Comparison of ENCODE assay signal across 15 cellular contexts in the genomic region with DNA sequence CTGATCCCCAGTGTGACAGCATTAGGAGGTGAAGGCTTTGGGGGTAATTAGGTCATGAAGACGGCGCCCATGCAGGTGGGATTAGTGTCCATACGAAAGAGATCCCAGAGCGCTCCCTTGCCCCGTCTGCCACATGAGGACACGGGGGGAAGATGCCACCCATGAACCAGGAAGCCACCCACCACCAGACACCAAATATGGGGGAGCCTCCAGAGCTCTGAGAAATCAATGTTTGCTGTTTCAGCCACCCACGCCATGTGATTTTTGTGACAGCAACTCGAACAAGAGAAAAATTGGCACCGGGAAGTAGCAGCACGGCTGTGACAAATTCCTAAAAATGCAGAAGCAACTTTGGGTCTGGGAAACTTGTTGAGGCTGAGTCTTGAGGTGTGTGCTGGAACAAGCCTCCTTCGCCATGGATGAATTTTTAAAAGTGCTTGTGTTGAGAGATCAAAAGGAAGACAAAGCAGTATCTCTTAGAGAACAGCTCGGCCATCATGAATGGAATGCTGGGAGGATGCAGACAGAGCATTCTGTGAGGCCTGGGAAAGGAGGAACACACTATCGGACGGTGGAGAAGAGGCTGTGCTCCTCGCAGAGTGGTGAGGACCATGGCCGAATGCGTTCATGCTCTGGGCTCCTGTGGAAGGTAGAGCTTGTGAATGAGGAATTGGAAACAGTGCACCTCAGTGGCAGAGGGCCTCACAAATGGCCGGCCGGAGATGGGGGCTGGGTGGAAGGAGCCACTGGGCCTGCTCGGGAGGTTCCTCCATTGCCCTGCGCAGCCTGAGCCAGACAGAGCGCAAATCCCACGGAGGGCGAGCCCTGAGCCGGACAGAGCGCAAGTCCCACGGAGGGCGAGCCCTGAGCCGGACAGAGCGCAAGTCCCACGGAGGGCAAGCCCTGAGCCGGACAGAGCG.
DNase-seq lines count a peak whose midpoint lies in the region; ATAC-seq and TF ChIP-seq lines count a peak whose summit lies in the region.
"Had no signal": no experiment of that assay in that cellular context is flagged by ENCODE, and none has a peak within 500 bp of the region (broad histone marks: within the 10 kb centered on the region; RNA-seq: fewer than 3 reads in every experiment).

No MANE protein-coding gene starts in this region.

- no peak overlapping the region for H3K4me3 ChIP-seq in H7 (ENCODE audit: insufficient read depth, low read depth, low read length)
- H3K4me3 ChIP-seq in neural cell (ENCODE audit: low read length): peak overlapping the region; percentile 51
- H3K4me3 ChIP-seq: A549 had no signal

- no peaks in the 10 kb centered on the region for H3K36me3 ChIP-seq in H7 (replicated peaks; ENCODE audit: control insufficient read depth, insufficient read depth, low read length)
- peaks cover 9% of the 10 kb centered on the region for H3K36me3 ChIP-seq in neural cell (ENCODE audit: insufficient read depth, low read length)
- H3K36me3 ChIP-seq: BE2C had no signal

- TF ChIP-seq EP300 in neural cell (conservative IDR thresholded peaks at IDR 0.05; ENCODE audit: poor library complexity, severe bottlenecking): no peak

- peak; percentile 12 for DNase-seq in GM13977 (ENCODE audit: low spot score)
- peak; percentile 22 for DNase-seq in H7
- peak; percentile 29 for DNase-seq in ecto neural progenitor cell (ENCODE audit: low spot score)
- DNase-seq in H4 (ENCODE audit: low spot score): no peak
- no peak for DNase-seq in activated gamma-delta T cell treated with Interleukin-2 at 50 U/mL for 16 hours
- DNase-seq: BE2C; CD4-positive, alpha-beta memory T cell; DMS153; DMS79 treated with DMSO at 0.1 percent for 48 hours; EL had no signal

- no peak for TF ChIP-seq RAD21 in neural cell (conservative IDR thresholded peaks at IDR 0.05)

- no peaks in the 10 kb centered on the region for H3K9me2 ChIP-seq in neural cell (ENCODE audit: insufficient read depth, low read length)

- ATAC-seq in HG02610 (IDR thresholded peaks at IDR 0.05; ENCODE audit: unreplicated experiment): no peak
- ATAC-seq: A549, HepG2 had no signal

- in situ Hi-C loops in GM13977 (cut with MboI; ENCODE audit: low pct_unique_long_range_greater_than_20kb, low sequenced_read_pairs, unreplicated experiment): no loop called here

- H3F3A ChIP-seq in neural cell (ENCODE audit: insufficient read depth, low read length, poor library complexity, severe bottlenecking): peaks cover 3% of the 10 kb centered on the region

- H4K20me1 ChIP-seq in neural cell (ENCODE audit: insufficient read depth): no peaks in the 10 kb centered on the region

- no peaks in the 10 kb centered on the region for H3K79me2 ChIP-seq in neural cell (replicated peaks; ENCODE audit: insufficient read depth, low read length)

- H3K9me3 ChIP-seq in neural cell (ENCODE audit: low read length): peaks cover 5% of the 10 kb centered on the region

- TF ChIP-seq CTCF in GM13977 (IDR thresholded peaks at IDR 0.05; ENCODE audit: extremely low read depth, insufficient read depth, missing control alignments) (no peak), neural cell (IDR thresholded peaks at IDR 0.05; ENCODE audit: poor library complexity, severe bottlenecking) (no peak)

- no peak overlapping the region for H2AFZ ChIP-seq in neural cell (ENCODE audit: low read depth, low read length)

- no peak overlapping the region for H3K4me2 ChIP-seq in neural cell (ENCODE audit: low read length)
- H3K4me2 ChIP-seq: A549 had no signal

- peak overlapping the region; percentile 70 for H3K9ac ChIP-seq in neural cell (ENCODE audit: low read length)

- H3K27ac ChIP-seq in neural cell (ENCODE audit: low read length): peak overlapping the region; percentile 95
- H3K27ac ChIP-seq: A549, C4-2B had no signal

- H3K27me3 ChIP-seq in H7 (ENCODE audit: control insufficient read depth, insufficient read depth, low read length): no peaks in the 10 kb centered on the region
- no peaks in the 10 kb centered on the region for H3K27me3 ChIP-seq in neural cell (ENCODE audit: insufficient read depth, low read depth, low read length)
- H3K27me3 ChIP-seq: BE2C had no signal

TF ChIP-seq in neural cell, 6 proteins besides CTCF, POLR2A, EP300 and RAD21:
- TF ChIP-seq POLR2AphosphoS5 (IDR thresholded peaks at IDR 0.05) (no peak), MXI1 (conservative IDR thresholded peaks at IDR 0.05; ENCODE audit: poor library complexity, severe bottlenecking) (no peak), SMC3 (conservative IDR thresholded peaks at IDR 0.05; ENCODE audit: poor library complexity) (no peak), TAF1 (IDR thresholded peaks at IDR 0.05; ENCODE audit: low read depth) (no peak), EZH2 (IDR thresholded peaks at IDR 0.05; ENCODE audit: borderline replicate concordance, insufficient read depth, low read length, poor library complexity, severe bottlenecking) (no peak)
- TF ChIP-seq, protein P1, sequence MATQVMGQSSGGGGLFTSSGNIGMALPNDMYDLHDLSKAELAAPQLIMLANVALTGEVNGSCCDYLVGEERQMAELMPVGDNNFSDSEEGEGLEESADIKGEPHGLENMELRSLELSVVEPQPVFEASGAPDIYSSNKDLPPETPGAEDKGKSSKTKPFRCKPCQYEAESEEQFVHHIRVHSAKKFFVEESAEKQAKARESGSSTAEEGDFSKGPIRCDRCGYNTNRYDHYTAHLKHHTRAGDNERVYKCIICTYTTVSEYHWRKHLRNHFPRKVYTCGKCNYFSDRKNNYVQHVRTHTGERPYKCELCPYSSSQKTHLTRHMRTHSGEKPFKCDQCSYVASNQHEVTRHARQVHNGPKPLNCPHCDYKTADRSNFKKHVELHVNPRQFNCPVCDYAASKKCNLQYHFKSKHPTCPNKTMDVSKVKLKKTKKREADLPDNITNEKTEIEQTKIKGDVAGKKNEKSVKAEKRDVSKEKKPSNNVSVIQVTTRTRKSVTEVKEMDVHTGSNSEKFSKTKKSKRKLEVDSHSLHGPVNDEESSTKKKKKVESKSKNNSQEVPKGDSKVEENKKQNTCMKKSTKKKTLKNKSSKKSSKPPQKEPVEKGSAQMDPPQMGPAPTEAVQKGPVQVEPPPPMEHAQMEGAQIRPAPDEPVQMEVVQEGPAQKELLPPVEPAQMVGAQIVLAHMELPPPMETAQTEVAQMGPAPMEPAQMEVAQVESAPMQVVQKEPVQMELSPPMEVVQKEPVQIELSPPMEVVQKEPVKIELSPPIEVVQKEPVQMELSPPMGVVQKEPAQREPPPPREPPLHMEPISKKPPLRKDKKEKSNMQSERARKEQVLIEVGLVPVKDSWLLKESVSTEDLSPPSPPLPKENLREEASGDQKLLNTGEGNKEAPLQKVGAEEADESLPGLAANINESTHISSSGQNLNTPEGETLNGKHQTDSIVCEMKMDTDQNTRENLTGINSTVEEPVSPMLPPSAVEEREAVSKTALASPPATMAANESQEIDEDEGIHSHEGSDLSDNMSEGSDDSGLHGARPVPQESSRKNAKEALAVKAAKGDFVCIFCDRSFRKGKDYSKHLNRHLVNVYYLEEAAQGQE (IDR thresholded peaks at IDR 0.05; ENCODE audit: borderline replicate concordance): no peak

Comparison
In these comparisons a context has a peak if more than half of its experiments do, and no peak if none do; other contexts are left out.
1. DNase-seq: peak in GM13977 (single experiment), H7 (single experiment) and ecto neural progenitor cell (single experiment); none in H4 (single experiment) and activated gamma-delta T cell treated with Interleukin-2 at 50 U/mL for 16 hours (single experiment).